Comparison of ENCODE assay signal across 8 cellular contexts in the genomic region with DNA sequence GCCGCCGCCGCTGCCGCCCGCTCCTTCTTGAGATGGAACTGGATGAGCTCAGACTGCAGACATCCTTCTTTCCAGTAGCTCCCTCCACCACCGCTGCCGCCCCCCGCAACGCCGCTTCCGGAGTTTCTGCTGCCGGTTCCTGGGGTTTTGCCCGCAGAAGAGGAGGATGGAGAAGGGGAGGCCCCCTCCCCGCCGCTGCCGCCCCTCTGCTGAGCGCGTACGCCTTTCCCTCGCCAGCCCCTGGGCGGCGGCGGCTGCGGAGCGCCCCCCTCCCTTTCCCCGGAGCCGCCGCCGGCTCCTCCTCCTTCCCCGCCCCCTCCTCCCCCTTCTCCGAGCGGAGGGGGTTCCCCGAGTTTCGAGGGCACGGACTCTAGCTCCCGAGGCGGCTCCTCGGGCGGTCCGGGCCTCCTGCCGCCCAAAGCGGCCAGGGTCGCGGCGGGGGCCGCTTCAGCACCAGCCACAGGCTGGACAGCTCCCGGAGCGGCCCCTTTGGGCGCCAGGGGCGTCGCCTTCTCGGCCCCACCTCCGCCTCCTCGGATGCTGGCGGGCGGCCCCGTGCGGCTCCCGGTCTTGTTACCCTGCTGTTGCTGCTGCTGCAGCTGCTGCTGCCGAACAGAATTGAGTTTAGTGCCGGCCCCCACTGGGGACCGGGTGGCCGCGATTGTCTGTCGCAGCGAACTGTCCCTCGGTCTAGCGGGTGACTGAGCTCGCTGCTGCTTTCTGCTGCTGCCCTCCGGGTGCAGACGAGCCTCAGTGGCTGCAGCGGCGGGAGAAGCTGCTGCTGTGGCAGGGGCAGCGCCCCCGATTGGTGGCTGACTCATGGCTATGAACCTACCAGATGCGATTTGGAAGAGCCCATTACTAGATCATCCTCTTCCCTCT. TPM values are rescaled to one million over a fixed set of nuclear protein-coding genes. Genes with fewer than 3 reads are reported as not detected.
DNase-seq lines count a peak whose midpoint lies in the region; ATAC-seq, FAIRE-seq and TF ChIP-seq lines count a peak whose summit lies in the region.

No MANE protein-coding gene starts in this region.

- TF ChIP-seq CTCF in Peyer's patch (IDR thresholded peaks at IDR 0.05) (no peak), thoracic aorta (IDR thresholded peaks at IDR 0.05) (no peak)

- ATAC-seq in GM21447 (IDR thresholded peaks at IDR 0.05; ENCODE audit: unreplicated experiment) = peak; percentile 53
- ATAC-seq in thoracic aorta (ENCODE audit: insufficient number of reproducible peaks, low FRiP score, low read depth) = peak; percentile 31

- H3K27ac ChIP-seq in HUES48 (ENCODE audit: low read depth, low read length) = peak overlapping the region; percentile 74
- peak overlapping the region; percentile 15 to 74 (median 30) for H3K27ac ChIP-seq in Peyer's patch
- no peak overlapping the region for H3K27ac ChIP-seq in thoracic aorta

- TF ChIP-seq POLR2A in Peyer's patch (IDR thresholded peaks at IDR 0.05) = no peak

- H3K27me3 ChIP-seq in HUES48 (ENCODE audit: control insufficient read depth, insufficient read depth, low read length) (peaks cover 39% of the 10 kb centered on the region), Peyer's patch (peaks cover 0 to 8% of the 10 kb centered on the region in 2 donors), thoracic aorta (replicated peaks; ENCODE audit: insufficient read depth) (peaks cover 12% of the 10 kb centered on the region)

- H3K9ac ChIP-seq in HUES48 (ENCODE audit: low read depth, low read length) = peak overlapping the region; percentile 31

- H3K36me3 ChIP-seq in HUES48 (ENCODE audit: control insufficient read depth, insufficient read depth, low read length) = peaks cover 28% of the 10 kb centered on the region
- H3K36me3 ChIP-seq in Peyer's patch = no peaks in the 10 kb centered on the region
- no peaks in the 10 kb centered on the region for H3K36me3 ChIP-seq in thoracic aorta

- peak overlapping the region; percentile 81 for H3K4me3 ChIP-seq in HUES48 (ENCODE audit: low read depth, low read length)
- peak overlapping the region; percentile 47 to 73 (median 62) for H3K4me3 ChIP-seq in Peyer's patch
- H3K4me3 ChIP-seq in thoracic aorta = peak overlapping the region; percentile 82

- H3K4me1 ChIP-seq in HUES48 (ENCODE audit: control insufficient read depth, insufficient read depth, low read length) (peaks cover 15% of the 10 kb centered on the region), Peyer's patch (peaks cover 0 to 26% (median 3%) of the 10 kb centered on the region in 4 donors), thoracic aorta (ENCODE audit: control insufficient read depth in 1 of 2, low read depth in 2 of 2) (peaks cover 13 to 29% of the 10 kb centered on the region in 2 donors)

- FAIRE-seq in frontal cortex (lab: Jason Lieb, UNC) = no peak

- peak; percentile 83 for DNase-seq in DMS 273 (lab: John Stamatoyannopoulos, UW; ENCODE audit: unreplicated experiment)
- DNase-seq in Peyer's patch = peak; percentile 53 to 72 (median 61)
- DNase-seq in activated gamma-delta T cell (lab: John Stamatoyannopoulos, UW) = peak; percentile 46
- DNase-seq in frontal cortex (ENCODE audit: low spot score in 2 of 2) = peak; percentile 78 to 87
- DNase-seq in nucleus accumbens (lab: John Stamatoyannopoulos, UW) = peak in 55 of 56 donors; percentile 10 to 92 (median 82)
- no peak for DNase-seq in thoracic aorta (ENCODE audit: low spot score)

- H3K9me3 ChIP-seq in HUES48 (ENCODE audit: control insufficient read depth, insufficient read depth, low read length) (no peaks in the 10 kb centered on the region), Peyer's patch (no peaks in the 10 kb centered on the region), thoracic aorta (no peaks in the 10 kb centered on the region)

RNA-seq across cellular contexts. Expression of a gene that starts 56.8 kb away (rescaled TPM):
- 1 to 10 TPM in 3 of 4 donors, under 1 TPM in 1; 0.53 to 5.0 (median 3.8) TPM for total RNA-seq in Peyer's patch
- total RNA-seq in frontal cortex = 107 TPM
- total RNA-seq in thoracic aorta = 1 to 10 TPM in 1 of 2 donors, under 1 TPM in 1; 0.68 to 4.7 TPM

Comparison
In these comparisons a context has a peak if more than half of its experiments do, and no peak if none do; other contexts are left out.
1. H3K27ac ChIP-seq: peak in HUES48 (single experiment) and Peyer's patch (4 of 4); none in thoracic aorta (0 of 2).
2. RNA of a gene that starts 56.8 kb away (total RNA-seq): 107 TPM in frontal cortex (single experiment); 0.68 to 4.7 TPM in thoracic aorta and 0.53 to 5.0 TPM in Peyer's patch; every median in the first group is over 10 times any median in the second.
3. Peak in every context shown above with its lines, with median percentiles within 50 percentile points of each other: H3K4me3 ChIP-seq.